23 cellular contexts compared by ENCODE assay signal in genomic region chr7:29424984-29425309, GRCh38.
DNase-seq lines count a peak whose midpoint lies in the region; ATAC-seq, FAIRE-seq and TF ChIP-seq lines count a peak whose summit lies in the region.
"Had no signal": no experiment of that assay in that cellular context is flagged by ENCODE, and none has a peak within 500 bp of the region (broad histone marks: within the 10 kb centered on the region; RNA-seq: fewer than 3 reads in every experiment).

No MANE protein-coding gene starts in this region.

- TF ChIP-seq CTCF in upper lobe of left lung (IDR thresholded peaks at IDR 0.05) = no peak

- H3K4me3 ChIP-seq in upper lobe of left lung = no peak overlapping the region
- H3K4me3 ChIP-seq: coronary artery, tibial artery had no signal

- intact Hi-C loops in left colon (cut with DNase I, micrococcal nuclease) = no loop called here

- TF ChIP-seq POLR2A in upper lobe of left lung (IDR thresholded peaks at IDR 0.05) = no peak

- WGBS in upper lobe of left lung, 2 donors = 87 to 100% methylated on average over 3 of the region's 3 CpGs

- H3K36me3 ChIP-seq in upper lobe of left lung = no peaks in the 10 kb centered on the region
- H3K36me3 ChIP-seq: brain microvascular endothelial cell, neutrophil, tibial artery had no signal

- no peaks in the 10 kb centered on the region for H3K4me1 ChIP-seq in upper lobe of left lung
- H3K4me1 ChIP-seq: tibial artery had no signal

- no peak for TF ChIP-seq EP300 in upper lobe of left lung (IDR thresholded peaks at IDR 0.05)

- H3K27me3 ChIP-seq in upper lobe of left lung = no peaks in the 10 kb centered on the region
- H3K27me3 ChIP-seq: brain microvascular endothelial cell, neutrophil, tibial artery had no signal

- no peak overlapping the region for H3K27ac ChIP-seq in upper lobe of left lung
- H3K27ac ChIP-seq: brain microvascular endothelial cell, coronary artery, neutrophil, tibial artery had no signal

- DNase-seq in DMS53 treated with DMSO at 0.1 percent for 48 hours (lab: John Stamatoyannopoulos, UW; ENCODE audit: unreplicated experiment) (peak; percentile 55), NCI-H774 (lab: John Stamatoyannopoulos, UW) (peak; percentile 24), left colon (peak in 1 of 2 donors; percentile 56), upper lobe of left lung (no peak), GM19239 (ENCODE audit: insufficient read length, low spot score) (no peak)
- DNase-seq: activated CD4-positive, CD25-positive, alpha-beta regulatory T cell; activated CD8-positive, alpha-beta memory T cell treated with anti-CD3 and anti-CD28 coated beads for 24 hours; brain microvascular endothelial cell; DMS79; HFFc6; left cardiac atrium; NCI-H1436 treated with DMSO at 0.1 percent for 48 hours; NCI-H446 treated with DMSO at 0.1 percent for 48 hours; right cardiac atrium; Right ventricle myocardium superior; stimulated activated naive CD4-positive, alpha-beta T cell treated with Interleukin-2 at 50 U/mL for 16 hours; tibial artery had no signal

- peak; percentile 12 for ATAC-seq in HG02885 (IDR thresholded peaks at IDR 0.05; ENCODE audit: poor library complexity, unreplicated experiment)
- peak; percentile 69 for ATAC-seq in left colon
- ATAC-seq in upper lobe of left lung (ENCODE audit: low FRiP score in 2 of 2) = no peak
- ATAC-seq in GM18909 (IDR thresholded peaks at IDR 0.05; ENCODE audit: poor library complexity, unreplicated experiment) = no peak
- no peak for ATAC-seq in GM19397 (IDR thresholded peaks at IDR 0.05; ENCODE audit: unreplicated experiment)
- ATAC-seq: left cardiac atrium, right cardiac atrium had no signal

- FAIRE-seq in GM19239 (lab: Jason Lieb, UNC) = no peak
- FAIRE-seq: endothelial cell of umbilical vein had no signal

- H3K9me3 ChIP-seq in upper lobe of left lung = no peaks in the 10 kb centered on the region
- H3K9me3 ChIP-seq: neutrophil, tibial artery had no signal

Comparison
In these comparisons a context has a peak if more than half of its experiments do, and no peak if none do; other contexts are left out.
1. DNase-seq: peak in DMS53 treated with DMSO at 0.1 percent for 48 hours (single experiment) and NCI-H774 (single experiment); none in upper lobe of left lung (0 of 2) and GM19239 (single experiment).
2. ATAC-seq: peak in HG02885 (single experiment) and left colon (single experiment); none in upper lobe of left lung (0 of 2), GM18909 (single experiment) and GM19397 (single experiment).